Comparison of ENCODE assay signal across 1 cellular context in genomic region chr3:42875325-42876151, GRCh38.
TF ChIP-seq lines count a peak whose summit lies in the region.

Gene CYP8B1, minus strand, starts transcription at chr3:42875879. Its CDS starts 63 bp downstream, at chr3:42875816.

TF ChIP-seq in HepG2, 621 proteins besides CTCF, POLR2A, EP300 and RAD21 (continued from another document):
- TF ChIP-seq TFE3 (CRISPR knock-in tag; IDR thresholded peaks at IDR 0.05) (peak; percentile 57; the same call in 1 of the 2 replicates), ZMYM3 (CRISPR knock-in tag; IDR thresholded peaks at IDR 0.05) (peak; percentile 88), BORCS8-MEF2B (CRISPR knock-in tag; IDR thresholded peaks at IDR 0.05) (peak; percentile 56), TFDP2 (CRISPR knock-in tag; IDR thresholded peaks at IDR 0.05) (peak; percentile 76), HNF4G (IDR thresholded peaks at IDR 0.05; ENCODE audit: borderline replicate concordance, low read depth, low read length) (peak; percentile 89), HNF4G (CRISPR knock-in tag; IDR thresholded peaks at IDR 0.05; ENCODE audit: borderline replicate concordance, low read depth) (peak; percentile 93; the same call in 1 of the 2 replicates), MED1 (CRISPR knock-in tag; IDR thresholded peaks at IDR 0.05) (peak; percentile 96), HDAC1 (CRISPR knock-in tag; IDR thresholded peaks at IDR 0.05) (peak; percentile 73), ZSCAN9 (CRISPR knock-in tag; IDR thresholded peaks at IDR 0.05; ENCODE audit: borderline replicate concordance) (peak; percentile 72; the same call in 1 of the 2 replicates), NFE2 (CRISPR knock-in tag; IDR thresholded peaks at IDR 0.05) (no peak), THAP11 (CRISPR knock-in tag; IDR thresholded peaks at IDR 0.05) (peak; percentile 40; the same call in 1 of the 2 replicates), SALL1 (CRISPR knock-in tag; IDR thresholded peaks at IDR 0.05) (peak; percentile 98), NCOR1 (IDR thresholded peaks at IDR 0.05; ENCODE audit: borderline replicate concordance, low read length) (peak; percentile 38; the same call in 1 of the 2 replicates), ETV5 (CRISPR knock-in tag; IDR thresholded peaks at IDR 0.05; ENCODE audit: borderline replicate concordance) (peak; percentile 65; the same call in 1 of the 2 replicates), SKI (IDR thresholded peaks at IDR 0.05; ENCODE audit: partially characterized antibody) (peak; percentile 24), ZNF574 (CRISPR knock-in tag; IDR thresholded peaks at IDR 0.05) (peak; percentile 71), ZSCAN21 (CRISPR knock-in tag; IDR thresholded peaks at IDR 0.05; ENCODE audit: borderline replicate concordance) (peak; percentile 87), NR2F2 (IDR thresholded peaks at IDR 0.05; ENCODE audit: borderline replicate concordance, low read depth) (no peak), AHR (CRISPR knock-in tag; IDR thresholded peaks at IDR 0.05) (no peak), DPF2 (CRISPR knock-in tag; IDR thresholded peaks at IDR 0.05; ENCODE audit: borderline replicate concordance, low read depth) (peak; percentile 63; the same call in 1 of the 2 replicates), KLF9 (CRISPR knock-in tag; IDR thresholded peaks at IDR 0.05; ENCODE audit: low read depth) (0 out of 2 replicates have a peak, but pooled peaks have one; percentile 54), REPIN1 (CRISPR knock-in tag; IDR thresholded peaks at IDR 0.05; ENCODE audit: borderline replicate concordance, low read depth) (peak; percentile 87), ELF3 (CRISPR knock-in tag; IDR thresholded peaks at IDR 0.05) (peak; percentile 88), MIXL1 (CRISPR knock-in tag; IDR thresholded peaks at IDR 0.05) (peak; percentile 70; the same call in 1 of the 2 replicates), ZNF441 (CRISPR knock-in tag; IDR thresholded peaks at IDR 0.05; ENCODE audit: borderline replicate concordance) (peak; percentile 65; the same call in 1 of the 2 replicates), STAG1 (CRISPR knock-in tag; IDR thresholded peaks at IDR 0.05) (peak; percentile 31), TCF12 (IDR thresholded peaks at IDR 0.05) (no peak), TCF12 (CRISPR knock-in tag; IDR thresholded peaks at IDR 0.05) (peak; percentile 82; the same call in 1 of the 2 replicates), ZNF567 (CRISPR knock-in tag; IDR thresholded peaks at IDR 0.05; ENCODE audit: borderline replicate concordance) (0 out of 2 replicates have a peak, but pooled peaks have one; percentile 46), KLF11 (CRISPR knock-in tag; IDR thresholded peaks at IDR 0.05) (0 out of 2 replicates have a peak, but pooled peaks have one; percentile 44), PPARG (CRISPR knock-in tag; conservative IDR thresholded peaks at IDR 0.05) (peak; percentile 73)
TF ChIP-seq in HepG2: peak in this region for 210.
